8 cellular contexts compared by ENCODE assay signal in genomic region chr13:68304287-68304893, GRCh38.
A peak's percentile ranks its signal among the peaks of the same experiment; 100 is the strongest.
DNase-seq lines count a peak whose midpoint lies in the region; ATAC-seq and TF ChIP-seq lines count a peak whose summit lies in the region.

No MANE protein-coding gene starts in this region.

- no peaks in the 10 kb centered on the region for H3K9me3 ChIP-seq in breast epithelium

- H3K36me3 Mint-ChIP-seq in MCF 10A (ENCODE audit: insufficient read depth, unreplicated experiment): no peaks in the 10 kb centered on the region

- peak; percentile 60 for TF ChIP-seq CTCF in MCF 10A (IDR thresholded peaks at IDR 0.05; ENCODE audit: unreplicated experiment)
- peak in 1 of 3 donors; percentile 33 for TF ChIP-seq CTCF in breast epithelium (IDR thresholded peaks at IDR 0.05)

- H3K27me3 ChIP-seq in breast epithelium: no peaks in the 10 kb centered on the region

- no peak overlapping the region for H3K27ac ChIP-seq in breast epithelium

- no peaks in the 10 kb centered on the region for H3K4me1 ChIP-seq in breast epithelium

- POLR2A ChIA-PET in MCF 10A (lab: Yijun Ruan, JAX): interaction anchor here (0.6 to 1.1 kb wide), 2 partner anchors 223 to 623 kb away, joined by 3 read pairs; no protein-coding TSS in a partner anchor

- H3K4me1 Mint-ChIP-seq in MCF 10A (ENCODE audit: insufficient read depth, unreplicated experiment): no peaks in the 10 kb centered on the region

- intact Hi-C loops in MCF 10A (cut with micrococcal nuclease): loop anchor here (1.0 to 5.0 kb wide), 3 partner anchors 623 to 1218 kb away; no protein-coding TSS in a partner anchor
- intact Hi-C loops in breast epithelium (cut with DNase I; ENCODE audit: low total_unique reads): no loop called here
- intact Hi-C loops in posterior cingulate gyrus (cut with DNase I): loop anchor here (10.0 kb wide), 1 partner anchor 620 kb away; no protein-coding TSS in a partner anchor

- TF ChIP-seq POLR2A in breast epithelium (IDR thresholded peaks at IDR 0.05): no peak

- H3K27ac Mint-ChIP-seq in MCF 10A (ENCODE audit: low read depth, unreplicated experiment): no peak overlapping the region

- H3K4me3 Mint-ChIP-seq in MCF 10A (ENCODE audit: unreplicated experiment): no peak overlapping the region

- no peaks in the 10 kb centered on the region for H3K36me3 ChIP-seq in breast epithelium

- H3K27me3 Mint-ChIP-seq in MCF 10A (ENCODE audit: insufficient read depth, unreplicated experiment): no peaks in the 10 kb centered on the region

- peak; percentile 62 for DNase-seq in MCF 10A (ENCODE audit: unreplicated experiment)
- DNase-seq in breast epithelium (ENCODE audit: low spot score in 2 of 2): no peak
- peak; percentile 61 for DNase-seq in SK-MEL-5 (ENCODE audit: low read depth, low spot score)
- DNase-seq in iPS-NIHi11 (ENCODE audit: low spot score): peak; percentile 27
- no peak for DNase-seq in posterior cingulate gyrus
- no peak for DNase-seq in activated CD4-positive, CD25-positive, alpha-beta regulatory T cell (lab: John Stamatoyannopoulos, UW)

- peaks cover 6% of the 10 kb centered on the region for H3K9me3 Mint-ChIP-seq in MCF 10A (ENCODE audit: unreplicated experiment)

- no TSS peak for BruUV-seq in MCF 10A (replicated peaks; lab: Mats Ljungman, UMichigan)

- in situ Hi-C loops in SK-MEL-5 (cut with HindIII; ENCODE audit: low pct_unique_long_range_greater_than_20kb, low sequenced_read_pairs): no loop called here

- H3K4me3 ChIP-seq in breast epithelium: no peak overlapping the region

- ATAC-seq in HG03432 (IDR thresholded peaks at IDR 0.05; ENCODE audit: unreplicated experiment) (peak; percentile 82), GM21737 (IDR thresholded peaks at IDR 0.05; ENCODE audit: unreplicated experiment) (no peak)

- CTCF ChIA-PET in MCF 10A (lab: Yijun Ruan, JAX): interaction anchor here (0.6 to 2.7 kb wide), 8 partner anchors 105 to 974 kb away, joined by 3 to 22 read pairs (median 3); no protein-coding TSS in a partner anchor

Comparison
In these comparisons a context has a peak if more than half of its experiments do, and no peak if none do; other contexts are left out.
1. DNase-seq: peak in MCF 10A (single experiment), SK-MEL-5 (single experiment) and iPS-NIHi11 (single experiment); none in breast epithelium (0 of 2), posterior cingulate gyrus (0 of 10) and activated CD4-positive, CD25-positive, alpha-beta regulatory T cell (0 of 4).